ENCODE assay signal across 2 cellular contexts in the genomic region with DNA sequence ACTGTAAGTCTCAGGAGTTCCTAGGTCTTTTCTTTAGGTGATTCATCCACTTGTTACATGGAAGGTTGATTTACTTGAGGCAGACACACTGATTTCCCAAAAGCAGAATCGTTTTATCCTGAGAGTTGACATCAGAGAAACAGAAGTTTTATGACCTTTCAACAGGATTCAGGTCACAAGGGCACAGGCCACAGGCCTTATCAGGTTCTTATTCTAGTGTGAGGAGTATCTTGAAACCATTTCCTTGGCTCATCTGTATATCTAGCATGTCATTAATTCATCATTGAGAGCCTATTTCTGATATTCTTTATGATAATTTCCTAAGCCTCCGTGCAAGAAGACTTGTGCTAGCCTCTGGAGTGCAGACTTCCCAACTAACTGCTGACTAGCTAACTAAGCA.
A peak's percentile ranks its signal among the peaks of the same experiment; 100 is the strongest.
TF ChIP-seq lines count a peak whose summit lies in the region.

No MANE protein-coding gene starts in this region.

TF ChIP-seq in HCT116, 20 proteins besides CTCF, POLR2A, EP300 and RAD21:
- TF ChIP-seq MAX (IDR thresholded peaks at IDR 0.05) (no peak), EZH2 (IDR thresholded peaks at IDR 0.05) (no peak), SP1 (IDR thresholded peaks at IDR 0.05; ENCODE audit: low read depth) (no peak), CBX3 (IDR thresholded peaks at IDR 0.05; ENCODE audit: low read depth) (no peak), YY1 (IDR thresholded peaks at IDR 0.05; ENCODE audit: extremely low read depth, insufficient replicate concordance, low read depth, low read length) (no peak), FOSL1 (IDR thresholded peaks at IDR 0.05; ENCODE audit: low read depth) (no peak), EGR1 (IDR thresholded peaks at IDR 0.05; ENCODE audit: low read depth) (no peak)
- TF ChIP-seq, protein P1, sequence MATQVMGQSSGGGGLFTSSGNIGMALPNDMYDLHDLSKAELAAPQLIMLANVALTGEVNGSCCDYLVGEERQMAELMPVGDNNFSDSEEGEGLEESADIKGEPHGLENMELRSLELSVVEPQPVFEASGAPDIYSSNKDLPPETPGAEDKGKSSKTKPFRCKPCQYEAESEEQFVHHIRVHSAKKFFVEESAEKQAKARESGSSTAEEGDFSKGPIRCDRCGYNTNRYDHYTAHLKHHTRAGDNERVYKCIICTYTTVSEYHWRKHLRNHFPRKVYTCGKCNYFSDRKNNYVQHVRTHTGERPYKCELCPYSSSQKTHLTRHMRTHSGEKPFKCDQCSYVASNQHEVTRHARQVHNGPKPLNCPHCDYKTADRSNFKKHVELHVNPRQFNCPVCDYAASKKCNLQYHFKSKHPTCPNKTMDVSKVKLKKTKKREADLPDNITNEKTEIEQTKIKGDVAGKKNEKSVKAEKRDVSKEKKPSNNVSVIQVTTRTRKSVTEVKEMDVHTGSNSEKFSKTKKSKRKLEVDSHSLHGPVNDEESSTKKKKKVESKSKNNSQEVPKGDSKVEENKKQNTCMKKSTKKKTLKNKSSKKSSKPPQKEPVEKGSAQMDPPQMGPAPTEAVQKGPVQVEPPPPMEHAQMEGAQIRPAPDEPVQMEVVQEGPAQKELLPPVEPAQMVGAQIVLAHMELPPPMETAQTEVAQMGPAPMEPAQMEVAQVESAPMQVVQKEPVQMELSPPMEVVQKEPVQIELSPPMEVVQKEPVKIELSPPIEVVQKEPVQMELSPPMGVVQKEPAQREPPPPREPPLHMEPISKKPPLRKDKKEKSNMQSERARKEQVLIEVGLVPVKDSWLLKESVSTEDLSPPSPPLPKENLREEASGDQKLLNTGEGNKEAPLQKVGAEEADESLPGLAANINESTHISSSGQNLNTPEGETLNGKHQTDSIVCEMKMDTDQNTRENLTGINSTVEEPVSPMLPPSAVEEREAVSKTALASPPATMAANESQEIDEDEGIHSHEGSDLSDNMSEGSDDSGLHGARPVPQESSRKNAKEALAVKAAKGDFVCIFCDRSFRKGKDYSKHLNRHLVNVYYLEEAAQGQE (IDR thresholded peaks at IDR 0.05; ENCODE audit: low read depth) = no peak
- TF ChIP-seq, protein P2, sequence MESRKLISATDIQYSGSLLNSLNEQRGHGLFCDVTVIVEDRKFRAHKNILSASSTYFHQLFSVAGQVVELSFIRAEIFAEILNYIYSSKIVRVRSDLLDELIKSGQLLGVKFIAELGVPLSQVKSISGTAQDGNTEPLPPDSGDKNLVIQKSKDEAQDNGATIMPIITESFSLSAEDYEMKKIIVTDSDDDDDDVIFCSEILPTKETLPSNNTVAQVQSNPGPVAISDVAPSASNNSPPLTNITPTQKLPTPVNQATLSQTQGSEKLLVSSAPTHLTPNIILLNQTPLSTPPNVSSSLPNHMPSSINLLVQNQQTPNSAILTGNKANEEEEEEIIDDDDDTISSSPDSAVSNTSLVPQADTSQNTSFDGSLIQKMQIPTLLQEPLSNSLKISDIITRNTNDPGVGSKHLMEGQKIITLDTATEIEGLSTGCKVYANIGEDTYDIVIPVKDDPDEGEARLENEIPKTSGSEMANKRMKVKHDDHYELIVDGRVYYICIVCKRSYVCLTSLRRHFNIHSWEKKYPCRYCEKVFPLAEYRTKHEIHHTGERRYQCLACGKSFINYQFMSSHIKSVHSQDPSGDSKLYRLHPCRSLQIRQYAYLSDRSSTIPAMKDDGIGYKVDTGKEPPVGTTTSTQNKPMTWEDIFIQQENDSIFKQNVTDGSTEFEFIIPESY (IDR thresholded peaks at IDR 0.05; ENCODE audit: extremely low read depth, insufficient replicate concordance, low read length) = no peak

TF ChIP-seq in K562, 482 proteins besides CTCF, POLR2A, EP300 and RAD21:
- TF ChIP-seq KLF13 (tag; IDR thresholded peaks at IDR 0.05; ENCODE audit: borderline replicate concordance, low read depth) = no peak
- TF ChIP-seq MCM7 (IDR thresholded peaks at IDR 0.05) = no peak
- TF ChIP-seq MBD2 (IDR thresholded peaks at IDR 0.05; ENCODE audit: borderline replicate concordance, low read depth) = no peak
- no peak for TF ChIP-seq ZNF695 (CRISPR knock-in tag; IDR thresholded peaks at IDR 0.05)
- no peak for TF ChIP-seq ZFP36 (IDR thresholded peaks at IDR 0.05; ENCODE audit: low read depth, low read length, partially characterized antibody)
- peak; percentile 95 for TF ChIP-seq ZNF239 (CRISPR knock-in tag; IDR thresholded peaks at IDR 0.05)
